13 cellular contexts compared by ENCODE assay signal in the genomic region with DNA sequence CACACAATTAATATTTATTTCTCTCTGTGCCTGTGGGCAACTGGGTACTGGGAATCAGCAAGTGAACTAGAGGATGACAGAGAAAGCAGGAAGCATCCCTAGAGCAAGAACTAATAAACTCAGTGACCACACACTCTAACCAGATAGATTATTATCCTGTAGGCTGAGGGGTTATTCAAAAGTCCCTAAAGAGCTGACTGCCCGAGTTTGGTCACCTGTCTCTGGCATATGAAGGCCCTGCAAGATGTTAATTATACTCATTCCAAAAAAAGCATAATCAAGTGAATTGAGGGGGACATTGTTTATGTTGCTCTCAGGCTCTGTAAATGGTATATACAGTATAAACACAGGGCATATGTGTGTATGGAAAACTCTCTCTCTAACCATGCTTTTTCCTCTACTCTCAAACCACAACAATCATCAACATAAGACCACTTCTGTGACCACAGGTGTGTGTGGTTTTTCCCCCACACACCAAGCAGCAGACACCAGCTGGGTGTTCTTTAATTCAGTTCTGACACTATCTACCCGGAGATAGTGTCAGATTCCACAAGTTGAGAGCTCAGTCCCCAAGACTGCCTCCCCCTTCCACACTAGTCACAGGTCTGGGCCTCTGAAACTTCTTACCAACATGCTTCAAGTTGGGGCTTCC. TPM values are rescaled to one million over a fixed set of nuclear protein-coding genes. Genes with fewer than 3 reads are reported as not detected.
DNase-seq lines count a peak whose midpoint lies in the region; ATAC-seq and FAIRE-seq lines count a peak whose summit lies in the region.
"Had no signal": no experiment of that assay in that cellular context is flagged by ENCODE, and none has a peak within 500 bp of the region (broad histone marks: within the 10 kb centered on the region; RNA-seq: fewer than 3 reads in every experiment).

No MANE protein-coding gene starts in this region.

- peaks cover 18% of the 10 kb centered on the region for H3K4me1 Mint-ChIP-seq in T-helper 17 cell
- peaks cover 6% of the 10 kb centered on the region for H3K4me1 Mint-ChIP-seq in stimulated activated memory B cell treated with anti-CD40 and anti-IgM and Interleukin-4, amounts not matched to agents 10 μg/mL and 1 μg/mL and 100 μg/mL, for 72 hours

- peak overlapping the region; percentile 72 for H3K27ac Mint-ChIP-seq in T-helper 17 cell
- H3K27ac Mint-ChIP-seq in stimulated activated memory B cell treated with anti-CD40 and anti-IgM and Interleukin-4, amounts not matched to agents 10 μg/mL and 1 μg/mL and 100 μg/mL, for 72 hours, result no peak overlapping the region
- H3K27ac Mint-ChIP-seq: IgD-negative memory B cell had no signal

- H3K36me3 Mint-ChIP-seq in T-helper 17 cell (ENCODE audit: low read depth), result no peaks in the 10 kb centered on the region
- no peaks in the 10 kb centered on the region for H3K36me3 Mint-ChIP-seq in stimulated activated memory B cell treated with anti-CD40 and anti-IgM and Interleukin-4, amounts not matched to agents 10 μg/mL and 1 μg/mL and 100 μg/mL, for 72 hours

- ATAC-seq in GM18508 (IDR thresholded peaks at IDR 0.05; ENCODE audit: insufficient read depth, unreplicated experiment) (peak; percentile 78), HG02759 (IDR thresholded peaks at IDR 0.05; ENCODE audit: unreplicated experiment) (peak; percentile 83), T-helper 17 cell (peak; percentile 80), HG03025 (IDR thresholded peaks at IDR 0.05; ENCODE audit: low FRiP score, unreplicated experiment) (no peak)
- ATAC-seq in stimulated activated memory B cell treated with anti-CD40 and anti-IgM and Interleukin-4, amounts not matched to agents 10 μg/mL and 1 μg/mL and 100 μg/mL, for 72 hours, result no peak

- H3K27me3 Mint-ChIP-seq in T-helper 17 cell, result peaks cover 4% of the 10 kb centered on the region
- peaks cover 24% of the 10 kb centered on the region for H3K27me3 Mint-ChIP-seq in stimulated activated memory B cell treated with anti-CD40 and anti-IgM and Interleukin-4, amounts not matched to agents 10 μg/mL and 1 μg/mL and 100 μg/mL, for 72 hours

- H3K9me3 Mint-ChIP-seq in stimulated activated memory B cell treated with anti-CD40 and anti-IgM and Interleukin-4, amounts not matched to agents 10 μg/mL and 1 μg/mL and 100 μg/mL, for 72 hours, result peaks cover under 1% of the 10 kb centered on the region

- peak overlapping the region; percentile 9 for H3K4me3 Mint-ChIP-seq in T-helper 17 cell
- no peak overlapping the region for H3K4me3 Mint-ChIP-seq in stimulated activated memory B cell treated with anti-CD40 and anti-IgM and Interleukin-4, amounts not matched to agents 10 μg/mL and 1 μg/mL and 100 μg/mL, for 72 hours
- H3K4me3 Mint-ChIP-seq: IgD-negative memory B cell had no signal

- FAIRE-seq in RCC 7860 (lab: Jason Lieb, UNC), result no peak
- FAIRE-seq: endometrium, islet of Langerhans had no signal

- DNase-seq in T-helper 17 cell (no peak), left kidney (ENCODE audit: low read depth, low spot score) (peak; percentile 55), RCC 7860 (ENCODE audit: low spot score) (no peak), NCI-H524 (lab: John Stamatoyannopoulos, UW) (no peak)
- DNase-seq: Peyer's patch had no signal

- peaks cover 7% of the 10 kb centered on the region for H3K9me3 ChIP-seq in T-helper 17 cell (ENCODE audit: control insufficient read depth, low read length, poor library complexity, severe bottlenecking)
- H3K9me3 ChIP-seq: Peyer's patch, suprapubic skin had no signal

RNA-seq across cellular contexts. Expression of a gene that starts 6.2 kb away (rescaled TPM):
- total RNA-seq in T-helper 17 cell, result 1 to 10 TPM; 7.1 to 8.6 TPM

RNA-seq across cellular contexts. Expression of a gene that starts 56.2 kb away (rescaled TPM):
- total RNA-seq in T-helper 17 cell, result 1 to 10 TPM; 4.7 to 5.5 TPM

Comparison
In these comparisons a context has a peak if more than half of its experiments do, and no peak if none do; other contexts are left out.
1. ATAC-seq: peak in GM18508 (single experiment), HG02759 (single experiment) and T-helper 17 cell (single experiment); none in stimulated activated memory B cell treated with anti-CD40 and anti-IgM and Interleukin-4, amounts not matched to agents 10 μg/mL and 1 μg/mL and 100 μg/mL, for 72 hours (single experiment) and HG03025 (single experiment).